1 cellular context compared by ENCODE assay signal in genomic region chr7:135281363-135281949, GRCh38.
A peak's percentile ranks its signal among the peaks of the same experiment; 100 is the strongest.
TF ChIP-seq lines count a peak whose summit lies in the region.

No MANE protein-coding gene starts in this region.

TF ChIP-seq in HepG2, 621 proteins besides CTCF, POLR2A, EP300 and RAD21 (continued from another document and continues in another):
- TF ChIP-seq ZGPAT (CRISPR knock-in tag; IDR thresholded peaks at IDR 0.05) (0 out of 2 replicates have a peak, but pooled peaks have one; percentile 36), KAT7 (CRISPR knock-in tag; IDR thresholded peaks at IDR 0.05; ENCODE audit: borderline replicate concordance) (no peak), ZNF329 (CRISPR knock-in tag; IDR thresholded peaks at IDR 0.05; ENCODE audit: low read depth) (no peak), ZBTB14 (CRISPR knock-in tag; IDR thresholded peaks at IDR 0.05) (no peak), IRX3 (CRISPR knock-in tag; IDR thresholded peaks at IDR 0.05; ENCODE audit: borderline replicate concordance, low read depth) (no peak), RXRA (CRISPR knock-in tag; IDR thresholded peaks at IDR 0.05) (no peak), TCF12 (IDR thresholded peaks at IDR 0.05) (no peak), TCF12 (CRISPR knock-in tag; IDR thresholded peaks at IDR 0.05) (no peak), ZNF800 (CRISPR knock-in tag; IDR thresholded peaks at IDR 0.05) (no peak), SMARCC2 (IDR thresholded peaks at IDR 0.05) (no peak), AKNA (CRISPR knock-in tag; IDR thresholded peaks at IDR 0.05; ENCODE audit: borderline replicate concordance) (no peak), FOXP1 (IDR thresholded peaks at IDR 0.05) (no peak), FOXP1 (CRISPR knock-in tag; IDR thresholded peaks at IDR 0.05) (no peak), POGK (CRISPR knock-in tag; conservative IDR thresholded peaks at IDR 0.05) (no peak), GLMP (CRISPR knock-in tag; IDR thresholded peaks at IDR 0.05; ENCODE audit: borderline replicate concordance) (no peak), XRCC5 (optimal IDR thresholded peaks at IDR 0.05; ENCODE audit: low read length) (peak; percentile 72), CBX2 (IDR thresholded peaks at IDR 0.05; ENCODE audit: low read depth, low read length) (no peak), CBX2 (CRISPR knock-in tag; IDR thresholded peaks at IDR 0.05; ENCODE audit: low read depth) (no peak), POLR2AphosphoS2 (IDR thresholded peaks at IDR 0.05; ENCODE audit: low read depth, low read length) (no peak), ZNF354B (CRISPR knock-in tag; IDR thresholded peaks at IDR 0.05) (no peak), TCF7 (IDR thresholded peaks at IDR 0.05; ENCODE audit: low read depth) (no peak), ZNF713 (CRISPR knock-in tag; IDR thresholded peaks at IDR 0.05) (no peak), SAFB2 (CRISPR knock-in tag; IDR thresholded peaks at IDR 0.05; ENCODE audit: borderline replicate concordance, low read depth) (no peak), TBL1XR1 (IDR thresholded peaks at IDR 0.05; ENCODE audit: borderline replicate concordance, low read length, partially characterized antibody) (no peak), ZNF878 (CRISPR knock-in tag; IDR thresholded peaks at IDR 0.05) (no peak), ZNF224 (CRISPR knock-in tag; IDR thresholded peaks at IDR 0.05) (no peak), ZNF468 (CRISPR knock-in tag; IDR thresholded peaks at IDR 0.05) (no peak), KLF16 (CRISPR knock-in tag; IDR thresholded peaks at IDR 0.05) (peak in 1 of 2 experiments; percentile 56; a peak in 1 of 4 replicates), ZNF784 (CRISPR knock-in tag; IDR thresholded peaks at IDR 0.05; ENCODE audit: borderline replicate concordance) (no peak), ZXDC (CRISPR knock-in tag; IDR thresholded peaks at IDR 0.05) (no peak), NFKBIZ (CRISPR knock-in tag; IDR thresholded peaks at IDR 0.05) (no peak), ZBTB38 (CRISPR knock-in tag; IDR thresholded peaks at IDR 0.05) (no peak), ZNF615 (CRISPR knock-in tag; IDR thresholded peaks at IDR 0.05; ENCODE audit: borderline replicate concordance) (no peak), MEF2D (CRISPR knock-in tag; IDR thresholded peaks at IDR 0.05) (no peak), FOXO4 (CRISPR knock-in tag; conservative IDR thresholded peaks at IDR 0.05) (no peak), IKZF5 (CRISPR knock-in tag; IDR thresholded peaks at IDR 0.05) (0 out of 2 replicates have a peak, but pooled peaks have one; percentile 20), PHF21A (CRISPR knock-in tag; IDR thresholded peaks at IDR 0.05) (no peak), ZNF841 (CRISPR knock-in tag; IDR thresholded peaks at IDR 0.05; ENCODE audit: borderline replicate concordance) (no peak), ZNF264 (CRISPR knock-in tag; IDR thresholded peaks at IDR 0.05) (0 out of 2 replicates have a peak, but pooled peaks have one; percentile 62), BCLAF1 (IDR thresholded peaks at IDR 0.05) (no peak)
